Comparison of ENCODE assay signal across 19 cellular contexts in genomic region chr4:25551608-25552007, GRCh38.
"Had no signal": no experiment of that assay in that cellular context is flagged by ENCODE, and none has a peak within 500 bp of the region (broad histone marks: within the 10 kb centered on the region; RNA-seq: fewer than 3 reads in every experiment).

No MANE protein-coding gene starts in this region.

- H3K4me3 Mint-ChIP-seq: activated CD8-positive, alpha-beta memory T cell treated with anti-CD3 and anti-CD28 coated beads, Interleukin-2, amount 10 ng/mL, durations not matched to agents 7 days and 5 days; activated naive CD4-positive, alpha-beta T cell treated with anti-CD3 and anti-CD28 coated beads, Interleukin-2, amount 50 U/mL, for 24 hours; activated T-cell treated with anti-CD3 and anti-CD28 coated beads, Interleukin-2, amount 50 U/mL, for 24 hours; central memory CD8-positive, alpha-beta T cell; dendritic cell treated with granulocyte-macrophage colony-stimulating factor and Interleukin-4, amounts not matched to agents 40 ng/mL and 50 ng/mL, for 4 days; effector memory CD8-positive, alpha-beta T cell; immature natural killer cell; memory B cell; nephron progenitor cell; stimulated activated naive CD8-positive, alpha-beta T cell treated with anti-CD3 and anti-CD28 coated beads, Interleukin-15, Interleukin-2, amounts not matched to agents 100 ng/mL and 50 ng/mL, for 24 hours; T-helper 1 cell treated with Interleukin-12 subunit alpha and Interleukin-12 subunit beta and Interleukin-4 antibody, amounts not matched to agents 30 μg/mL and 1 μg/mL, for 36 hours had no signal

- DNase-seq: activated CD4-positive, alpha-beta T cell treated with anti-CD3 and anti-CD28 coated beads, Interleukin-2, amount 50 U/mL, for 48 hours; activated CD8-positive, alpha-beta memory T cell treated with anti-CD3 and anti-CD28 coated beads, Interleukin-2, amount 10 ng/mL, durations not matched to agents 7 days and 5 days; activated effector memory CD4-positive, alpha-beta T cell treated with Interleukin-2 at 50 U/mL for 16 hours; activated T-cell treated with anti-CD3 and anti-CD28 coated beads, Interleukin-2, amount 50 U/mL, for 24 hours; effector memory CD8-positive, alpha-beta T cell; glutamatergic neuron; immature natural killer cell; nephron progenitor cell; SK-N-SH; stimulated activated CD4-positive, alpha-beta T cell treated with anti-CD3 and anti-CD28 coated beads, Interleukin-15, amount 100 ng/mL, for 24 hours; stimulated activated CD4-positive, alpha-beta T cell treated with anti-CD3 and anti-CD28 coated beads, Interleukin-4, amount 100 ng/mL, for 24 hours; testis had no signal

- H3K4me1 ChIP-seq: testis had no signal

- H3K27me3 ChIP-seq: testis had no signal

- H3K27ac Mint-ChIP-seq: activated CD8-positive, alpha-beta memory T cell treated with anti-CD3 and anti-CD28 coated beads, Interleukin-2, amount 10 ng/mL, durations not matched to agents 7 days and 5 days; activated naive CD4-positive, alpha-beta T cell treated with anti-CD3 and anti-CD28 coated beads, Interleukin-2, amount 50 U/mL, for 24 hours; activated T-cell treated with anti-CD3 and anti-CD28 coated beads, Interleukin-2, amount 50 U/mL, for 24 hours; dendritic cell treated with granulocyte-macrophage colony-stimulating factor and Interleukin-4, amounts not matched to agents 40 ng/mL and 50 ng/mL, for 4 days; effector memory CD8-positive, alpha-beta T cell; immature natural killer cell; memory B cell; nephron progenitor cell; stimulated activated naive CD8-positive, alpha-beta T cell treated with anti-CD3 and anti-CD28 coated beads, Interleukin-15, Interleukin-2, amounts not matched to agents 100 ng/mL and 50 ng/mL, for 24 hours; T-helper 1 cell treated with Interleukin-12 subunit alpha and Interleukin-12 subunit beta and Interleukin-4 antibody, amounts not matched to agents 30 μg/mL and 1 μg/mL, for 36 hours had no signal

- H3K4me3 ChIP-seq: testis had no signal

- H3K27ac ChIP-seq: testis had no signal

- H3K27me3 Mint-ChIP-seq: stimulated activated naive CD8-positive, alpha-beta T cell treated with anti-CD3 and anti-CD28 coated beads, Interleukin-15, Interleukin-2, amounts not matched to agents 100 ng/mL and 50 ng/mL, for 24 hours had no signal

- H3K36me3 Mint-ChIP-seq: activated CD8-positive, alpha-beta memory T cell treated with anti-CD3 and anti-CD28 coated beads, Interleukin-2, amount 10 ng/mL, durations not matched to agents 7 days and 5 days; activated naive CD4-positive, alpha-beta T cell treated with anti-CD3 and anti-CD28 coated beads, Interleukin-2, amount 50 U/mL, for 24 hours; immature natural killer cell; memory B cell had no signal

- H3K4me2 ChIP-seq: SK-N-SH had no signal

- H3K4me1 Mint-ChIP-seq: activated CD8-positive, alpha-beta memory T cell treated with anti-CD3 and anti-CD28 coated beads, Interleukin-2, amount 10 ng/mL, durations not matched to agents 7 days and 5 days; activated naive CD4-positive, alpha-beta T cell treated with anti-CD3 and anti-CD28 coated beads, Interleukin-2, amount 50 U/mL, for 24 hours; central memory CD8-positive, alpha-beta T cell; immature natural killer cell had no signal

- ATAC-seq: activated CD4-positive, CD25-positive, alpha-beta regulatory T cell treated with anti-CD3 and anti-CD28 coated beads, Interleukin-2, amount 50 U/mL, for 24 hours; activated CD8-positive, alpha-beta memory T cell treated with anti-CD3 and anti-CD28 coated beads, Interleukin-2, amount 10 ng/mL, durations not matched to agents 7 days and 5 days; effector memory CD8-positive, alpha-beta T cell had no signal

- H3K9me2 ChIP-seq: SK-N-SH had no signal

- H3K9me3 ChIP-seq: SK-N-SH, testis had no signal
